In the genomic region with DNA sequence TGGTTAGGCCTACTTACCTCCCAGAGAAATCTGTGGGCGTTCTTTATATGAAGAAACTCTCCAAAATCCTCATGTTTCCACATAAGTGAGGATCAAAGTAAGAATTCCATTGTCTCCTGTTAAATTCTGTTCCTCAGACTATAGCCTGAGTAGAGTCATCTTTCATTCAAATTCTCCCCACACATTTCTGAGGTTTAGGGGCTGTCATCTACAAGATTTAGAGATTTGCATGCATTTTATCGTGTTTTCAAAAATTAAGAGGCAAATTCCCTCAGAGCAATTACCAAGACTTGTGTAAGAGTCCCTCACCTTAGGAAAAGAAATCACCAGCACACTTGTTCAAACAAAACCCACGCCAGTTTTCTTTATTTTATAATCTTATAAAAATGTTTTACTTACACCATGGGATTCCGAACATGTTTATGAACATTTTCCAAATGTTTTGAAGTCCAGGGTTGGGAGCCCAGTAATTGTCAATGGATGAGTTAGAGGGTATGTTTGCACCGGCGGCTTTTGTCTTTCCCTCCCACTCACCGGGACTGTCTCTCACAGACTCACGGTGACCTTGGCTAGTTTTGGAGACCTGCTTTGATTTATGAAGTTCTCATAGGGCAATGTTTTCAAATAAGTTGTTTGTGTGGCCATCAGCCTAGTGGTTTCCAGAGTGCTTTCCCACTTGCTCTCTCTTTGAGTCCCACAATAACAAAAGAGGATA, we compare ENCODE assay signal across 22 cellular contexts.
DNase-seq lines count a peak whose midpoint lies in the region; TF ChIP-seq lines count a peak whose summit lies in the region.
"Had no signal": no experiment of that assay in that cellular context is flagged by ENCODE, and none has a peak within 500 bp of the region (broad histone marks: within the 10 kb centered on the region; RNA-seq: fewer than 3 reads in every experiment).

No MANE protein-coding gene starts in this region.

- CTCF ChIA-PET in Caco-2 (lab: Charles Lee): no interaction called here
- CTCF ChIA-PET in PC-9 (lab: Charles Lee): interaction anchor here (0.8 kb wide), 1 partner anchor 42 kb away, joined by 3 read pairs; no protein-coding TSS in a partner anchor

- H3F3A ChIP-seq in PC-9 (ENCODE audit: insufficient read depth, low read depth): no peaks in the 10 kb centered on the region; the same call in 1 of the 2 replicates

- no peaks in the 10 kb centered on the region for H4K20me1 ChIP-seq in PC-9 (ENCODE audit: insufficient read depth)
- H4K20me1 ChIP-seq: BLaER1 treated with 17β-estradiol and CSF1 and Interleukin-3, amounts not matched to agents 10 nM and 100 nM had no signal

- H3K4me3 ChIP-seq in Caco-2 (ENCODE audit: low read depth, low read length) (no peak overlapping the region), PC-9 (no peak overlapping the region)
- H3K4me3 ChIP-seq: A549; BLaER1 treated with 17β-estradiol and CSF1 and Interleukin-3, amounts not matched to agents 10 nM and 100 nM; colonic mucosa; psoas muscle; stomach; upper lobe of left lung had no signal

- H3K27ac Mint-ChIP-seq in Caco-2 (ENCODE audit: unreplicated experiment) (peak overlapping the region; percentile 81), chondrocyte (ENCODE audit: unreplicated experiment) (peak overlapping the region; percentile 52), osteocyte (ENCODE audit: unreplicated experiment) (peak overlapping the region; percentile 29)
- H3K27ac Mint-ChIP-seq: activated CD4-positive, alpha-beta T cell treated with anti-CD3 and anti-CD28 coated beads, Interleukin-2, amount 10 ng/mL, durations not matched to agents 7 days and 5 days; activated naive CD8-positive, alpha-beta T cell; endodermal cell had no signal

- H3K27me3 Mint-ChIP-seq in Caco-2 (ENCODE audit: insufficient read depth, unreplicated experiment) (no peaks in the 10 kb centered on the region), chondrocyte (ENCODE audit: low read depth) (no peaks in the 10 kb centered on the region), osteocyte (ENCODE audit: unreplicated experiment) (no peaks in the 10 kb centered on the region)
- H3K27me3 Mint-ChIP-seq: brain had no signal

- intact Hi-C loops in Caco-2 (cut with micrococcal nuclease; ENCODE audit: unreplicated experiment) (no loop called here), PC-9 (cut with micrococcal nuclease; ENCODE audit: unreplicated experiment) (loop anchor here (1.0 to 5.0 kb wide), 8 partner anchors 31 to 370 kb away; no protein-coding TSS in a partner anchor)

- H3K36me3 ChIP-seq in Caco-2 (ENCODE audit: control insufficient read depth, insufficient read depth, low read length): no peaks in the 10 kb centered on the region
- H3K36me3 ChIP-seq in PC-9 (ENCODE audit: low read depth): no peaks in the 10 kb centered on the region
- H3K36me3 ChIP-seq: BLaER1 treated with 17β-estradiol and CSF1 and Interleukin-3, amounts not matched to agents 10 nM and 100 nM; colonic mucosa; stomach; upper lobe of left lung; WERI-Rb-1 had no signal

- H3K27ac ChIP-seq in PC-9: peak overlapping the region; percentile 71
- H3K27ac ChIP-seq: A549; BLaER1 treated with 17β-estradiol and CSF1 and Interleukin-3, amounts not matched to agents 10 nM and 100 nM; colonic mucosa; HL-60; psoas muscle; stomach; upper lobe of left lung; WERI-Rb-1 had no signal

- BruUV-seq in Caco-2 (replicated peaks; lab: Mats Ljungman, UMichigan) (no TSS peak), PC-9 (replicated peaks; lab: Mats Ljungman, UMichigan) (no TSS peak)

- no peaks in the 10 kb centered on the region for H3K36me3 Mint-ChIP-seq in Caco-2 (ENCODE audit: insufficient read depth, unreplicated experiment)
- no peaks in the 10 kb centered on the region for H3K36me3 Mint-ChIP-seq in chondrocyte (ENCODE audit: low read depth)
- no peaks in the 10 kb centered on the region for H3K36me3 Mint-ChIP-seq in osteocyte (ENCODE audit: unreplicated experiment)
- H3K36me3 Mint-ChIP-seq: activated naive CD8-positive, alpha-beta T cell; brain had no signal

- TF ChIP-seq CTCF in Caco-2 (IDR thresholded peaks at IDR 0.05; ENCODE audit: insufficient read depth in 1 of 2, low read depth in 1 of 2, low read length in 1 of 2, severe bottlenecking in 1 of 2, unreplicated experiment in 1 of 2) (no peak), PC-9 (conservative IDR thresholded peaks at IDR 0.05) (no peak), chondrocyte (IDR thresholded peaks at IDR 0.05) (no peak), osteocyte (IDR thresholded peaks at IDR 0.05) (no peak)

- no peaks in the 10 kb centered on the region; the same call in 1 of the 2 replicates for H3K9me2 ChIP-seq in PC-9 (ENCODE audit: insufficient read depth)

- H3K79me2 ChIP-seq in PC-9 (ENCODE audit: low read depth): no peaks in the 10 kb centered on the region

- H3K9me3 Mint-ChIP-seq in Caco-2 (ENCODE audit: unreplicated experiment): peaks cover 10% of the 10 kb centered on the region
- H3K9me3 Mint-ChIP-seq in chondrocyte (ENCODE audit: low read depth): no peaks in the 10 kb centered on the region
- no peaks in the 10 kb centered on the region for H3K9me3 Mint-ChIP-seq in osteocyte (ENCODE audit: unreplicated experiment)
- H3K9me3 Mint-ChIP-seq: activated CD4-positive, alpha-beta T cell treated with anti-CD3 and anti-CD28 coated beads, Interleukin-2, amount 10 ng/mL, durations not matched to agents 7 days and 5 days; endodermal cell had no signal

- H3K4me3 Mint-ChIP-seq in Caco-2 (ENCODE audit: unreplicated experiment): no peak overlapping the region
- no peak overlapping the region for H3K4me3 Mint-ChIP-seq in chondrocyte (ENCODE audit: unreplicated experiment)
- H3K4me3 Mint-ChIP-seq in osteocyte (ENCODE audit: unreplicated experiment): no peak overlapping the region
- H3K4me3 Mint-ChIP-seq: activated CD4-positive, alpha-beta T cell treated with anti-CD3 and anti-CD28 coated beads, Interleukin-2, amount 10 ng/mL, durations not matched to agents 7 days and 5 days; activated naive CD8-positive, alpha-beta T cell; brain; endodermal cell had no signal

- no peak overlapping the region; the same call in 1 of the 2 replicates for H2AFZ ChIP-seq in PC-9

- H3K27me3 ChIP-seq in Caco-2 (replicated peaks; ENCODE audit: control insufficient read depth, insufficient read depth, low read length) (no peaks in the 10 kb centered on the region), PC-9 (ENCODE audit: insufficient read depth, low read depth) (no peaks in the 10 kb centered on the region)
- H3K27me3 ChIP-seq: BLaER1 treated with 17β-estradiol and CSF1 and Interleukin-3, amounts not matched to agents 10 nM and 100 nM; colonic mucosa; stomach; upper lobe of left lung had no signal

- H3K4me2 ChIP-seq in PC-9: peak overlapping the region; percentile 39; the same call in 1 of the 2 replicates

- DNase-seq in Caco-2: no peak
- DNase-seq in PC-9: no peak
- DNase-seq in chondrocyte (ENCODE audit: low spot score): no peak
- DNase-seq in osteocyte (ENCODE audit: extremely low spot score, unreplicated experiment): no peak
- DNase-seq in iPS-NIHi7 (ENCODE audit: extremely low spot score): no peak
- DNase-seq in CD1c-positive myeloid dendritic cell (ENCODE audit: extremely low spot score): no peak
- no peak for DNase-seq in NK-92 treated with Interleukin-12 subunit alpha and Interleukin-12 subunit beta, amount 100 ng/mL, for 24 hours (lab: John Stamatoyannopoulos, UW)
- no peak for DNase-seq in NCI-H526 treated with DMSO at 0.1 percent for 48 hours (lab: John Stamatoyannopoulos, UW)
- DNase-seq: activated CD4-positive, alpha-beta T cell treated with anti-CD3 and anti-CD28 coated beads, Interleukin-2, amount 10 ng/mL, durations not matched to agents 7 days and 5 days; colonic mucosa; endodermal cell; glutamatergic neuron; psoas muscle; stimulated activated CD4-positive, alpha-beta T cell treated with anti-CD3 and anti-CD28 coated beads, Interleukin-4, amount 100 ng/mL, for 4 hours; stomach; upper lobe of left lung; WERI-Rb-1 had no signal

- H3K4me1 ChIP-seq in Caco-2 (peaks cover 18% of the 10 kb centered on the region), PC-9 (replicated peaks; ENCODE audit: insufficient read depth) (peaks cover 22% of the 10 kb centered on the region)
- H3K4me1 ChIP-seq: colonic mucosa, psoas muscle had no signal

- POLR2A ChIA-PET in Caco-2 (lab: Charles Lee): no interaction called here
- POLR2A ChIA-PET in PC-9 (lab: Charles Lee; ENCODE audit: unreplicated experiment): interaction anchor here (0.6 kb wide), 1 partner anchor 368 kb away, joined by 3 read pairs; no protein-coding TSS in a partner anchor

- H3K9me3 ChIP-seq in Caco-2 (no peaks in the 10 kb centered on the region), PC-9 (ENCODE audit: insufficient read depth, low read depth) (peaks cover 11% of the 10 kb centered on the region; the same call in 1 of the 2 replicates)
- H3K9me3 ChIP-seq: A549; BLaER1 treated with 17β-estradiol and CSF1 and Interleukin-3, amounts not matched to agents 10 nM and 100 nM; colonic mucosa; psoas muscle; stomach; upper lobe of left lung had no signal

- H3K4me1 Mint-ChIP-seq in Caco-2 (ENCODE audit: low read depth, unreplicated experiment) (peaks cover 16% of the 10 kb centered on the region), chondrocyte (ENCODE audit: low read depth) (peaks cover 40% of the 10 kb centered on the region), osteocyte (ENCODE audit: unreplicated experiment) (peaks cover 26% of the 10 kb centered on the region)
- H3K4me1 Mint-ChIP-seq: activated CD4-positive, alpha-beta T cell treated with anti-CD3 and anti-CD28 coated beads, Interleukin-2, amount 10 ng/mL, durations not matched to agents 7 days and 5 days had no signal

Comparison
In these comparisons a context has a peak if more than half of its experiments do, and no peak if none do; other contexts are left out.
1. H3K27ac Mint-ChIP-seq: peak in every context shown above with its lines; median percentile 81 in Caco-2; 52 in chondrocyte; 29 in osteocyte.